ENCODE assay signal across 21 cellular contexts in the genomic region with DNA sequence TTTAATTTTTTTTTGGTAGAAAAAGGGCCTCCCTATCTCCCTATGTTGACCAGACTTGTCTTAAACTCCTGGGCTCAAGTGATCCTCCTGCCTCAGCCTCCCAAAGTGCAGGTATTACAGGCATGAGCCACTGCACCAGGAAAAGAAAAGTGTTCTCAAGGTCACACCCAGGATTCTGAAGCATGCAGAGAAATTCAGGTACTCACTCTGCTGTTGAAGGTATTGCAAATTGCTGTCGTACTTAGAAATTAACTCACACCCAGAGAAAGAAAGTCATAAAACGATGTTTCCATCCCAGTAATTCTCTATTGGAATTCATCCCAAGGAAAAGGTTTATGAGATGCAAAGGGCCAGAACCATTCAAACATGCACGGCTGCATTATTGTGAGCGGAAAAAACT.
A peak's percentile ranks its signal among the peaks of the same experiment; 100 is the strongest.
DNase-seq lines count a peak whose midpoint lies in the region; ATAC-seq and TF ChIP-seq lines count a peak whose summit lies in the region.
"Had no signal": no experiment of that assay in that cellular context is flagged by ENCODE, and none has a peak within 500 bp of the region (broad histone marks: within the 10 kb centered on the region; RNA-seq: fewer than 3 reads in every experiment).

No MANE protein-coding gene starts in this region.

- CTCF ChIA-PET in Calu3 (lab: Charles Lee): no interaction called here

- peaks cover 21% of the 10 kb centered on the region for H3K36me3 Mint-ChIP-seq in Calu3 (ENCODE audit: insufficient read depth, unreplicated experiment)
- H3K36me3 Mint-ChIP-seq: CD4-positive, CD25-positive, alpha-beta regulatory T cell had no signal

- H3K36me3 ChIP-seq in brain microvascular endothelial cell (replicated peaks) (no peaks in the 10 kb centered on the region), Karpas-422 (ENCODE audit: insufficient read depth, low read length) (no peaks in the 10 kb centered on the region)
- H3K36me3 ChIP-seq: BLaER1, MG63, SJCRH30 had no signal

- H3K9me3 ChIP-seq in Karpas-422 (ENCODE audit: low read length): no peaks in the 10 kb centered on the region
- H3K9me3 ChIP-seq: BLaER1, MG63, SJCRH30 had no signal

- H3K27me3 ChIP-seq in brain microvascular endothelial cell (replicated peaks) (no peaks in the 10 kb centered on the region), foreskin keratinocyte (peaks cover 73% of the 10 kb centered on the region), Karpas-422 (ENCODE audit: low read length) (no peaks in the 10 kb centered on the region)
- H3K27me3 ChIP-seq: BLaER1, MG63, SJCRH30 had no signal

- H3K4me1 ChIP-seq in foreskin keratinocyte: peaks cover 5% of the 10 kb centered on the region
- H3K4me1 ChIP-seq in Karpas-422 (ENCODE audit: low read length): no peaks in the 10 kb centered on the region

- ATAC-seq in foreskin keratinocyte (no peak), GM21576 (IDR thresholded peaks at IDR 0.05; ENCODE audit: unreplicated experiment) (no peak)
- ATAC-seq: HepG2, PC-3, Right ventricle myocardium inferior had no signal

- H3K9ac ChIP-seq in Karpas-422 (ENCODE audit: low read length): no peak overlapping the region
- H3K9ac ChIP-seq: BLaER1 had no signal

- H3K4me3 ChIP-seq in brain microvascular endothelial cell (ENCODE audit: low read depth, low read length) (no peak overlapping the region), Karpas-422 (ENCODE audit: low read length) (no peak overlapping the region)
- H3K4me3 ChIP-seq: MG63, SJCRH30 had no signal

- no peak overlapping the region for H3K4me3 Mint-ChIP-seq in Calu3 (ENCODE audit: low read depth, unreplicated experiment)
- H3K4me3 Mint-ChIP-seq: CD4-positive, CD25-positive, alpha-beta regulatory T cell had no signal

- H3K27ac ChIP-seq in brain microvascular endothelial cell (peak overlapping the region; percentile 99), foreskin keratinocyte (no peak overlapping the region), Karpas-422 (ENCODE audit: low read length) (no peak overlapping the region)
- H3K27ac ChIP-seq: SJCRH30 had no signal

- H3K4me1 Mint-ChIP-seq in Calu3 (ENCODE audit: low read depth, unreplicated experiment): peaks cover 39% of the 10 kb centered on the region

- H3K79me2 ChIP-seq in Karpas-422 (ENCODE audit: low read length): no peaks in the 10 kb centered on the region

- intact Hi-C loops in Calu3 (cut with micrococcal nuclease; ENCODE audit: unreplicated experiment): loop anchor here (5.0 to 10.0 kb wide), 3 partner anchors 73 to 230 kb away; partner anchors contain the start of gene DHRS3

- DNase-seq in Calu3 (no peak), brain microvascular endothelial cell (no peak), mesenteric fat pad (ENCODE audit: low spot score) (peak; percentile 11), renal cortical epithelial cell (ENCODE audit: low read depth) (peak; percentile 31), foreskin keratinocyte (no peak), Karpas-422 (no peak)
- DNase-seq: CD4-positive, CD25-positive, alpha-beta regulatory T cell; KBM-7; MG63; NCI-H1105 treated with DMSO at 0.1 percent for 48 hours; NCI-H146; NCI-H1930; NCI-H446; NCI-H524 treated with DMSO at 0.1 percent for 48 hours; NCI-H774; PC-3; SJCRH30 had no signal

- TF ChIP-seq CTCF in Calu3 (IDR thresholded peaks at IDR 0.05; ENCODE audit: unreplicated experiment) (no peak), brain microvascular endothelial cell (IDR thresholded peaks at IDR 0.05; ENCODE audit: low read depth, low read length, missing control alignments) (no peak), foreskin keratinocyte (conservative IDR thresholded peaks at IDR 0.05) (no peak)

- no peak overlapping the region for H2AFZ ChIP-seq in Karpas-422 (ENCODE audit: low read length)

- in situ Hi-C loops in brain microvascular endothelial cell (cut with HindIII; ENCODE audit: low pct_ligation_motif_present, low sequenced_read_pairs): no loop called here

- H3K27ac Mint-ChIP-seq in Calu3 (ENCODE audit: unreplicated experiment): peak overlapping the region; percentile 67
- H3K27ac Mint-ChIP-seq: CD4-positive, CD25-positive, alpha-beta regulatory T cell had no signal

- no peak overlapping the region for H3K4me2 ChIP-seq in Karpas-422 (ENCODE audit: low read depth, low read length, poor library complexity, severe bottlenecking)

- H3K9me3 Mint-ChIP-seq in Calu3 (ENCODE audit: low read depth, unreplicated experiment): no peaks in the 10 kb centered on the region
- H3K9me3 Mint-ChIP-seq: CD4-positive, CD25-positive, alpha-beta regulatory T cell had no signal

- H3K27me3 Mint-ChIP-seq in Calu3 (ENCODE audit: unreplicated experiment): no peaks in the 10 kb centered on the region

- no peaks in the 10 kb centered on the region for H4K20me1 ChIP-seq in Karpas-422 (ENCODE audit: insufficient read depth, low read depth, low read length)
- H4K20me1 ChIP-seq: BLaER1 had no signal

- H3K9me2 ChIP-seq in Karpas-422 (replicated peaks; ENCODE audit: insufficient read depth, low read length): no peaks in the 10 kb centered on the region

- no TSS peak for BruUV-seq in Calu3 (replicated peaks; lab: Mats Ljungman, UMichigan)

Comparison
In these comparisons a context has a peak if more than half of its experiments do, and no peak if none do; other contexts are left out.
1. DNase-seq: peak in mesenteric fat pad (single experiment) and renal cortical epithelial cell (single experiment); none in Calu3 (single experiment), brain microvascular endothelial cell (single experiment), foreskin keratinocyte (0 of 2) and Karpas-422 (single experiment).